ENCODE assay signal across 14 cellular contexts in genomic region chr2:23521060-23521459, GRCh38.
DNase-seq lines count a peak whose midpoint lies in the region; ATAC-seq and TF ChIP-seq lines count a peak whose summit lies in the region.
"Had no signal": no experiment of that assay in that cellular context is flagged by ENCODE, and none has a peak within 500 bp of the region (broad histone marks: within the 10 kb centered on the region; RNA-seq: fewer than 3 reads in every experiment).

No MANE protein-coding gene starts in this region.

- H3K27ac ChIP-seq in spleen: no peak overlapping the region
- H3K27ac ChIP-seq: 22Rv1, BLaER1 had no signal

- 86 to 92% (median 90%) methylated on average over 7 of the region's 7 CpGs for WGBS in spleen, 5 donors

- peaks cover 0 to 4% (median 0%) of the 10 kb centered on the region in 7 donors for H3K27me3 ChIP-seq in spleen (replicated peaks in 1 of 7)
- H3K27me3 ChIP-seq: BLaER1 had no signal

- no peak overlapping the region for H3K27ac Mint-ChIP-seq in neural crest cell (ENCODE audit: unreplicated experiment)

- H3K4me3 Mint-ChIP-seq in neural crest cell: peak overlapping the region; percentile 45

- no peak for ATAC-seq in Right ventricle myocardium superior (ENCODE audit: poor library complexity)
- ATAC-seq: GM12878, HCT116, K562 had no signal

- intact Hi-C loops in Right ventricle myocardium superior (cut with DNase I) (no loop called here), cardiac septum (cut with DNase I) (no loop called here), spleen (cut with DNase I; ENCODE audit: low total_unique reads) (no loop called here)

- peaks cover 58% of the 10 kb centered on the region for H3K4me1 Mint-ChIP-seq in neural crest cell

- H3K36me3 ChIP-seq in spleen: no peaks in the 10 kb centered on the region
- H3K36me3 ChIP-seq: BLaER1 had no signal

- no peaks in the 10 kb centered on the region for H3K9me3 ChIP-seq in spleen
- H3K9me3 ChIP-seq: BLaER1 had no signal

- TF ChIP-seq CTCF in neural crest cell (conservative IDR thresholded peaks at IDR 0.05) (no peak), spleen (IDR thresholded peaks at IDR 0.05 in 8 of 11, conservative IDR thresholded peaks at IDR 0.05 in 3 of 11) (no peak)

- H3K9me3 Mint-ChIP-seq in neural crest cell: no peaks in the 10 kb centered on the region

- DNase-seq in Right ventricle myocardium superior (peak; percentile 30), cardiac septum (ENCODE audit: low spot score) (no peak), neural crest cell (ENCODE audit: low read depth, low spot score) (no peak), spleen (peak; percentile 61), G401 (ENCODE audit: low spot score) (no peak), AG08396 (ENCODE audit: low spot score) (no peak), RKO (ENCODE audit: low spot score) (no peak)
- DNase-seq: AML-193, DMS 273 treated with DMSO at 0.1 percent for 48 hours had no signal

- TF ChIP-seq POLR2A in spleen (IDR thresholded peaks at IDR 0.05): no peak

- H3K4me3 ChIP-seq in spleen: no peak overlapping the region
- H3K4me3 ChIP-seq: BLaER1, GM12878, K562 had no signal

- no peaks in the 10 kb centered on the region for H3K36me3 Mint-ChIP-seq in neural crest cell (ENCODE audit: low read depth)

- H3K27me3 Mint-ChIP-seq in neural crest cell (ENCODE audit: low read depth): no peaks in the 10 kb centered on the region

- H3K4me1 ChIP-seq in spleen: peaks cover 0 to 8% (median 0%) of the 10 kb centered on the region in 6 donors

- in situ Hi-C loops in G401 (cut with HindIII; ENCODE audit: low sequenced_read_pairs): no loop called here

Comparison
In these comparisons a context has a peak if more than half of its experiments do, and no peak if none do; other contexts are left out.
1. DNase-seq: peak in Right ventricle myocardium superior (single experiment) and spleen (single experiment); none in cardiac septum (single experiment), neural crest cell (single experiment), G401 (single experiment), AG08396 (single experiment) and RKO (single experiment).